In genomic region chr1:27216466-27216865, GRCh38 we compare ENCODE assay signal across 34 cellular contexts.
"Had no signal": no experiment of that assay in that cellular context is flagged by ENCODE, and none has a peak within 500 bp of the region (broad histone marks: within the 10 kb centered on the region; RNA-seq: fewer than 3 reads in every experiment).

No MANE protein-coding gene starts in this region.

- H3K27ac ChIP-seq: KMS-11 had no signal

- H3K9ac ChIP-seq: KMS-11 had no signal

- H3K4me2 ChIP-seq: KMS-11 had no signal

- H3K9me3 ChIP-seq: MG63 had no signal

- H3K36me3 ChIP-seq: MG63 had no signal

- DNase-seq: Karpas-422, Kasumi-1, MG63, MM.1S, MV-4-11, NCI-H1048, NCI-H1092, NCI-H1092 treated with DMSO at 0.1 percent for 48 hours, NCI-H1105, NCI-H1105 treated with DMSO at 0.1 percent for 48 hours, NCI-H1417, NCI-H1417 treated with DMSO at 0.1 percent for 48 hours, NCI-H1436, NCI-H1436 treated with DMSO at 0.1 percent for 48 hours, NCI-H146, NCI-H1694, NCI-H1694 treated with DMSO at 0.1 percent for 48 hours, NCI-H187, NCI-H187 treated with DMSO at 0.1 percent for 48 hours, NCI-H1930, NCI-H2029, NCI-H2029 treated with DMSO at 0.1 percent for 48 hours, NCI-H2081, NCI-H2081 treated with DMSO at 0.1 percent for 48 hours, NCI-H2107, NCI-H2171, NCI-H2171 treated with DMSO at 0.1 percent for 48 hours, NCI-H2227 treated with DMSO at 0.1 percent for 48 hours, NCI-H226, NCI-H345, NCI-H446, NCI-H446 treated with DMSO at 0.1 percent for 48 hours, NCI-H510A had no signal

- H3K4me3 ChIP-seq: MG63 had no signal

- H3K27me3 ChIP-seq: MG63 had no signal
